ENCODE assay signal across 23 cellular contexts in genomic region chr6:98977606-98978292, GRCh38. TPM values are rescaled to one million over a fixed set of nuclear protein-coding genes. Genes with fewer than 3 reads are reported as not detected.
DNase-seq lines count a peak whose midpoint lies in the region; ATAC-seq and TF ChIP-seq lines count a peak whose summit lies in the region.
"Had no signal": no experiment of that assay in that cellular context is flagged by ENCODE, and none has a peak within 500 bp of the region (broad histone marks: within the 10 kb centered on the region; RNA-seq: fewer than 3 reads in every experiment).

No MANE protein-coding gene starts in this region.

- no peaks in the 10 kb centered on the region for H3F3A ChIP-seq in GM23338 (replicated peaks; ENCODE audit: low read depth)

- H3K36me3 ChIP-seq in GM23338 (ENCODE audit: insufficient read depth) (no peaks in the 10 kb centered on the region), ovary (no peaks in the 10 kb centered on the region)
- H3K36me3 ChIP-seq: heart left ventricle, SJCRH30, stomach, upper lobe of right lung had no signal

- DNase-seq in GM23338 (ENCODE audit: low spot score) = no peak
- DNase-seq in NCI-H1105 (lab: John Stamatoyannopoulos, UW) = peak; percentile 73
- peak; percentile 9 for DNase-seq in SK-MEL-5 (ENCODE audit: low read depth, low spot score)
- peak; percentile 12 for DNase-seq in midbrain (lab: John Stamatoyannopoulos, UW)
- no peak for DNase-seq in activated CD8-positive, alpha-beta memory T cell treated with anti-CD3 and anti-CD28 coated beads for 24 hours
- DNase-seq in ovary = no peak
- DNase-seq in G401 (ENCODE audit: low spot score) = no peak
- no peak for DNase-seq in epidermal melanocyte (ENCODE audit: insufficient read length, low spot score)
- DNase-seq: activated CD4-positive, alpha-beta memory T cell treated with anti-CD3 and anti-CD28 coated beads for 36 hours; activated naive CD4-positive, alpha-beta T cell; activated T-cell treated with anti-CD3 and anti-CD28 coated beads, Interleukin-2, amount 50 U/mL, for 1 hour; CD8-positive, alpha-beta memory T cell; GM23248; heart left ventricle; natural killer cell; NCI-H524; posterior cingulate gyrus; SJCRH30; stimulated activated CD4-positive, alpha-beta T cell treated with anti-CD3 and anti-CD28 coated beads, Interleukin-4, amount 100 ng/mL, for 1 hour; stomach; T-helper 17 cell; upper lobe of right lung had no signal

- H3K27ac Mint-ChIP-seq in GM23338 = no peak overlapping the region
- H3K27ac Mint-ChIP-seq: activated CD4-positive, alpha-beta memory T cell treated with anti-CD3 and anti-CD28 coated beads for 36 hours; CD8-positive, alpha-beta memory T cell; natural killer cell; T-helper 17 cell had no signal

- H2AFZ ChIP-seq in GM23338 = no peak overlapping the region

- TF ChIP-seq CTCF in GM23338 (conservative IDR thresholded peaks at IDR 0.05; ENCODE audit: low read depth in 2 of 2) (no peak), ovary (IDR thresholded peaks at IDR 0.05) (no peak)

- H4K20me1 ChIP-seq in GM23338 (replicated peaks; ENCODE audit: insufficient read depth) = no peaks in the 10 kb centered on the region

- 58 to 71% (median 66%) methylated on average over 2 of the region's 2 CpGs for WGBS in ovary, 3 donors

- H3K4me1 ChIP-seq in GM23338 (ENCODE audit: insufficient read depth) = no peaks in the 10 kb centered on the region
- no peaks in the 10 kb centered on the region for H3K4me1 ChIP-seq in ovary (ENCODE audit: insufficient read depth)
- H3K4me1 ChIP-seq: SJCRH30, upper lobe of right lung had no signal

- H3K27me3 Mint-ChIP-seq in GM23338 (ENCODE audit: insufficient read depth, low read depth, poor library complexity) = no peaks in the 10 kb centered on the region
- H3K27me3 Mint-ChIP-seq: activated CD4-positive, alpha-beta memory T cell treated with anti-CD3 and anti-CD28 coated beads for 36 hours; T-helper 17 cell had no signal

- H3K9me3 ChIP-seq in ovary = no peaks in the 10 kb centered on the region
- H3K9me3 ChIP-seq: heart left ventricle, SJCRH30, stomach, upper lobe of right lung had no signal

- H3K4me1 Mint-ChIP-seq in GM23338 = peaks cover 2% of the 10 kb centered on the region; the same call in 2 of the 3 replicates
- H3K4me1 Mint-ChIP-seq: natural killer cell, T-helper 17 cell had no signal

- TF ChIP-seq POLR2A in ovary (IDR thresholded peaks at IDR 0.05) = no peak

- H3K36me3 Mint-ChIP-seq in GM23338 (ENCODE audit: low read depth) = no peaks in the 10 kb centered on the region
- H3K36me3 Mint-ChIP-seq: activated CD4-positive, alpha-beta memory T cell treated with anti-CD3 and anti-CD28 coated beads for 36 hours; CD8-positive, alpha-beta memory T cell; natural killer cell had no signal

- ATAC-seq in GM23338 = peak; percentile 24; the same call in 1 of the 3 replicates
- ATAC-seq: natural killer cell, T-helper 17 cell, upper lobe of right lung had no signal

- no peak overlapping the region for H3K4me3 Mint-ChIP-seq in GM23338
- H3K4me3 Mint-ChIP-seq: activated CD4-positive, alpha-beta memory T cell treated with anti-CD3 and anti-CD28 coated beads for 36 hours; T-helper 17 cell had no signal

- H3K79me2 ChIP-seq in GM23338 (replicated peaks; ENCODE audit: insufficient read depth) = no peaks in the 10 kb centered on the region

- H3K4me3 ChIP-seq in GM23338 (no peak overlapping the region), ovary (no peak overlapping the region)
- H3K4me3 ChIP-seq: GM23248, SJCRH30, skin epidermis, stomach, upper lobe of right lung had no signal

- H3K27me3 ChIP-seq in GM23338 (ENCODE audit: insufficient read depth) = no peaks in the 10 kb centered on the region
- H3K27me3 ChIP-seq in ovary = no peaks in the 10 kb centered on the region
- H3K27me3 ChIP-seq: heart left ventricle, SJCRH30, stomach, upper lobe of right lung had no signal

- in situ Hi-C loops in SK-MEL-5 (cut with HindIII; ENCODE audit: low pct_unique_long_range_greater_than_20kb, low sequenced_read_pairs) (no loop called here), G401 (cut with HindIII; ENCODE audit: low sequenced_read_pairs) (no loop called here)

- H3K27ac ChIP-seq in GM23338 (ENCODE audit: low read depth) (no peak overlapping the region), ovary (no peak overlapping the region)
- H3K27ac ChIP-seq: GM23248, heart left ventricle, SJCRH30, skin epidermis, stomach, upper lobe of right lung had no signal

- H3K9me2 ChIP-seq in GM23338 (ENCODE audit: insufficient read depth) = peaks cover 12% of the 10 kb centered on the region

- no peaks in the 10 kb centered on the region for H3K9me3 Mint-ChIP-seq in GM23338
- H3K9me3 Mint-ChIP-seq: activated CD4-positive, alpha-beta memory T cell treated with anti-CD3 and anti-CD28 coated beads for 36 hours had no signal

- TF ChIP-seq EP300 in ovary (IDR thresholded peaks at IDR 0.05) = no peak

- no peak overlapping the region for H3K4me2 ChIP-seq in GM23338

- intact Hi-C loops in ovary (cut with DNase I) = no loop called here

TF ChIP-seq in GM23338, 12 proteins besides CTCF, POLR2A, EP300 and RAD21:
- TF ChIP-seq ETS1 (IDR thresholded peaks at IDR 0.05) (no peak), EZH2 (IDR thresholded peaks at IDR 0.05; ENCODE audit: low read depth, unreplicated experiment) (no peak), REST (IDR thresholded peaks at IDR 0.05; ENCODE audit: unreplicated experiment) (no peak), ZNF114 (CRISPR knock-in tag; IDR thresholded peaks at IDR 0.05) (no peak), ZNF331 (CRISPR knock-in tag; IDR thresholded peaks at IDR 0.05; ENCODE audit: low read depth) (no peak)

RNA-seq across cellular contexts. Expression of gene FBXL4, which starts 30.0 kb away (rescaled TPM):
- total RNA-seq in GM23338 (2014; rRNA removed; shearing (Covaris generic)) = 16.9 and 23.4 TPM in 2 replicates
- polyA plus RNA-seq in GM23338 (2016; fragmentation: Nextera tagmentation; extraction: Ambion mirVana) (6.8 and 8.5 TPM in 2 replicates), ovary (10 to 100 TPM in 1 of 2 donors, 1 to 10 TPM in 1; 7.3 to 12.9 TPM)
- total RNA-seq in SK-MEL-5 (2014; rRNA removed; shearing (Covaris generic)) = 19.8 and 20.0 TPM in 2 replicates
- polyA plus RNA-seq in SK-MEL-5 (2015; cell fraction: cytosol; rRNA removed) = 11.4 and 15.5 TPM in 2 replicates
- 13.0 and 13.5 TPM in 2 replicates for polyA plus RNA-seq in SK-MEL-5 (2015; cell fraction: nucleus; rRNA removed)
- 10 to 100 TPM; 17.9 to 29.0 (median 20.6) TPM for total RNA-seq in ovary
- total RNA-seq in G401 (2014; rRNA removed; shearing (Covaris generic)) = 8.3 and 9.0 TPM in 2 replicates

Comparison
In these comparisons a context has a peak if more than half of its experiments do, and no peak if none do; other contexts are left out.
1. DNase-seq: peak in NCI-H1105 (single experiment), SK-MEL-5 (single experiment) and midbrain (single experiment); none in GM23338 (single experiment), activated CD8-positive, alpha-beta memory T cell treated with anti-CD3 and anti-CD28 coated beads for 24 hours (single experiment), ovary (0 of 5), G401 (single experiment) and epidermal melanocyte (single experiment).